In the genomic region with DNA sequence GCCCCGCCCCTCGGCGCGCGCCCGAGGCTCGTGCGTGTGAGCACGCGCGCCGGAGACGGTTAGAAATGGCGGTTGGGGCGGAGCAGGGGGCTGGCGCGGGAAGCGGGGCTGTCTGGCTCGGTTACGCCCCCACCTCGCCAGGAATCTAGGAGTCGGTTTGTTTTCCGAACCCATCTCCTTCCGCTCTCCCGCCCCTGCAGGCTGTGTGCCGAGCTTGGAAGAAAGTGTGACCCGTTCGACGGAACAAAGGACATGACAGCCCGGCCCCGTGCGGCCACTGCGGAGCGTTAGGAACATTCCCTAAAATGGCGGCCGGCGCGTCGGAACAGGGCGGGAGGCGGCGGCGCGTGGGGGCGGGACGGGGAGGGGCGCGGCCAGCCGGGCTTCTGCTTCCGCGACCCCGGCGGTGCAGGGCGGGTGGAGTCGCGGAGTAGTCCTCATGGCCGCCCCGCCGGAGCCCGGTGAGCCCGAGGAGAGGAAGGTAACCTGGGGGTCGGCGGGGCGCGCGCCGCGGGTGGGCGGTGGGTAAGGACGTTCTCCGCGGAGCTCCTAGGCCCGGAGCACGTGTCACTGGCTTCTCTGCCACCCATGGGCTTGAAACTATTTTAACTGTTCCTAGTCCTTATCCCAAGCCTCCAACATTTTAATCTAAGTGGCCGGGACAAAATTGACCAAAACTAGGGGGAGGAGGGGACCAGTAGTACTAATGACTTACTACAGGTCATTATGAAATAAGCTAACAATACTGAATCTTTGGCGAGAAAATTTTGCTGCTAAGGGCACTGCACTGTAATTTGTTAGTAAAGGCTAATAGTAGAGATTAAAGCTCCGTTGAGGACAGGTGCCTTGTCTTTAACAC, we compare ENCODE assay signal across 8 cellular contexts. TPM values are rescaled to one million over a fixed set of nuclear protein-coding genes. Genes with fewer than 3 reads are reported as not detected.
A peak's percentile ranks its signal among the peaks of the same experiment; 100 is the strongest.
DNase-seq lines count a peak whose midpoint lies in the region; ATAC-seq and TF ChIP-seq lines count a peak whose summit lies in the region.

TSS of gene COX20 (plus strand) at position 383 of the 859 bp plus-strand sequence. CDS start at position 440, 57 bp downstream.

- H3K4me3 ChIP-seq in HL-60 (replicated peaks; ENCODE audit: insufficient read depth, low read length): peak within 1 kb of the TSS; percentile 60
- H3K4me3 ChIP-seq in mucosa of descending colon: peak within 1 kb of the TSS; percentile 56

- no peaks in the 10 kb centered on the region for H3K27me3 ChIP-seq in HL-60 (ENCODE audit: insufficient read depth, poor library complexity, severe bottlenecking)

- peaks cover 27% of the 10 kb centered on the region for H3K4me1 ChIP-seq in mucosa of descending colon (ENCODE audit: low read depth)

- ATAC-seq in GM19463 (IDR thresholded peaks at IDR 0.05; ENCODE audit: unreplicated experiment) (peak; percentile 62), mucosa of descending colon (peak; percentile 90)

- intact Hi-C loops in mucosa of descending colon (cut with DNase I, micrococcal nuclease): no loop called here

- DNase-seq in COLO829 (ENCODE audit: low spot score) (peak; percentile 92), HL-60 (ENCODE audit: low read depth in 1 of 2, low spot score in 1 of 2) (peak; percentile 86 to 87), NOMO-1 treated with dmso at 0.1 percent for 144 hours (lab: John Stamatoyannopoulos, UW; ENCODE audit: unreplicated experiment) (peak; percentile 95), activated T-cell treated with anti-CD3 and anti-CD28 coated beads for 1 hour (ENCODE audit: low read depth) (peak; percentile 87), epidermal melanocyte (ENCODE audit: insufficient read length, low spot score) (peak; percentile 60), mucosa of descending colon (peak; percentile 92 to 95 (median 94))
- peak; percentile 73 for DNase-seq in stimulated activated CD8-positive, alpha-beta memory T cell treated with anti-CD3 and anti-CD28 coated beads, Interleukin-4, amount 100 ng/mL, for 24 hours (ENCODE audit: low read depth)

- H3K36me3 ChIP-seq in mucosa of descending colon (ENCODE audit: low read depth): peaks cover 4% of the 10 kb centered on the region

- no peak for TF ChIP-seq CTCF in HL-60 (IDR thresholded peaks at IDR 0.05; ENCODE audit: insufficient read depth, low read length)
- TF ChIP-seq CTCF in mucosa of descending colon (IDR thresholded peaks at IDR 0.05): no peak

- no peaks in the 10 kb centered on the region for H3K9me3 ChIP-seq in mucosa of descending colon

- H3K27ac ChIP-seq in HL-60 (replicated peaks): peak within 1 kb of the TSS; percentile 99

RNA-seq across cellular contexts. Expression of gene COX20, which starts in this region (rescaled TPM):
- 10 to 100 TPM; 18.9 to 37.7 (median 32.3) TPM for total RNA-seq in mucosa of descending colon

Comparison
In these comparisons a context has a peak if more than half of its experiments do, and no peak if none do; other contexts are left out.
1. Peak in every context shown above with its lines: DNase-seq, ATAC-seq, H3K4me3 ChIP-seq and H3K27ac ChIP-seq.